8 cellular contexts compared by ENCODE assay signal in the genomic region with DNA sequence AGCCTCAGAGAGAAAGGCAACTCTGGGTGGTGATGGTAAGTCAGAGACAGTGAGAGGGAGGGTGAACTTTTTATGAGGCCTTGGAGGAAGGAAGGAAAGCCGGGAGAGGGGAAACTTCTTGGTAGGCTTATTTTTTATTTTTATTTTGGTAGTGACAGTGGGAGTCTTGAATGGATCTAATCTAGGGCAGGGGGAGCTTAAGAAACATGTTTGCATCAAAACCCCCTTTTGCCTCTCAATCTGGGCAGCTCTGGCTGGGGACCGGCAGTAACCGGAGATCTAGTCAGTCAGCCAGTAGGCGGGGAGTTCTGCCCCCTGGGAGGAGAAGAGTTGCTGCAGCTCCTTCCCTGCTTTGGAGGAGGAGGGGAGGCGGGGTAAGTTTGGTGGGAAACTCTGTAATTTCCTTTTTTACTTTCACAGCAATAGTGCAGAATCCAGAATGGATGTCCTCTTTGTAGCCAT. TPM values are rescaled to one million over a fixed set of nuclear protein-coding genes. Genes with fewer than 3 reads are reported as not detected.
DNase-seq lines count a peak whose midpoint lies in the region; ATAC-seq and TF ChIP-seq lines count a peak whose summit lies in the region.

A gene (plus strand): TSS at position 412 of the 462 bp plus-strand sequence. CDS start 28 bp downstream, at position 440.

- H3K9me2 ChIP-seq in neural cell (ENCODE audit: insufficient read depth, low read length), result no peaks in the 10 kb centered on the region

- no peak for TF ChIP-seq EP300 in neural cell (conservative IDR thresholded peaks at IDR 0.05; ENCODE audit: poor library complexity, severe bottlenecking)

- no peak within 1 kb of the TSS for H3K4me2 ChIP-seq in neural cell (ENCODE audit: low read length)

- no peaks in the 10 kb centered on the region for H3K9me3 ChIP-seq in BE2C
- no peaks in the 10 kb centered on the region for H3K9me3 ChIP-seq in esophagus squamous epithelium
- H3K9me3 ChIP-seq in neural cell (ENCODE audit: low read length), result no peaks in the 10 kb centered on the region

- H3K36me3 ChIP-seq in BE2C (peaks cover under 1% of the 10 kb centered on the region; the same call in 1 of the 2 replicates), esophagus squamous epithelium (peaks cover 0 to 32% (median 0%) of the 10 kb centered on the region in 3 donors), neural cell (ENCODE audit: insufficient read depth, low read length) (no peaks in the 10 kb centered on the region)

- H3K4me1 ChIP-seq in BE2C (no peaks in the 10 kb centered on the region), esophagus squamous epithelium (peaks cover 9 to 43% (median 14%) of the 10 kb centered on the region in 3 donors)

- TF ChIP-seq CTCF in BE2C (IDR thresholded peaks at IDR 0.05; ENCODE audit: low read depth, low read length), result no peak
- TF ChIP-seq CTCF in esophagus squamous epithelium (IDR thresholded peaks at IDR 0.05), result no peak
- no peak for TF ChIP-seq CTCF in neural cell (IDR thresholded peaks at IDR 0.05; ENCODE audit: poor library complexity, severe bottlenecking)

- H3K4me3 Mint-ChIP-seq in stimulated activated effector memory CD8-positive, alpha-beta T cell treated with anti-CD3 and anti-CD28 coated beads, Interleukin-12 subunit alpha, Interleukin-12 subunit beta, amount 100 ng/mL, for 72 hours, result no peak within 1 kb of the TSS
- no peak within 1 kb of the TSS for H3K4me3 Mint-ChIP-seq in activated T-helper 2 cell treated with anti-CD3 and anti-CD28 coated beads, Interferon-gamma antibody, Interleukin-2, Interleukin-4, amounts not matched to agents 10 μg/mL and 5 μg/mL and 100 μg/mL, durations not matched to agents 14 hours and 24 hours and 36 hours (ENCODE audit: low read depth)

- H3K27ac Mint-ChIP-seq in stimulated activated effector memory CD8-positive, alpha-beta T cell treated with anti-CD3 and anti-CD28 coated beads, Interleukin-12 subunit alpha, Interleukin-12 subunit beta, amount 100 ng/mL, for 72 hours, result no peak within 1 kb of the TSS
- no peak within 1 kb of the TSS for H3K27ac Mint-ChIP-seq in activated T-helper 2 cell treated with anti-CD3 and anti-CD28 coated beads, Interferon-gamma antibody, Interleukin-2, Interleukin-4, amounts not matched to agents 10 μg/mL and 5 μg/mL and 100 μg/mL, durations not matched to agents 14 hours and 24 hours and 36 hours

- H3F3A ChIP-seq in neural cell (ENCODE audit: insufficient read depth, low read length, poor library complexity, severe bottlenecking), result no peaks in the 10 kb centered on the region

- H3K4me1 Mint-ChIP-seq in stimulated activated effector memory CD8-positive, alpha-beta T cell treated with anti-CD3 and anti-CD28 coated beads, Interleukin-12 subunit alpha, Interleukin-12 subunit beta, amount 100 ng/mL, for 72 hours, result peaks cover 20% of the 10 kb centered on the region
- H3K4me1 Mint-ChIP-seq in activated T-helper 2 cell treated with anti-CD3 and anti-CD28 coated beads, Interferon-gamma antibody, Interleukin-2, Interleukin-4, amounts not matched to agents 10 μg/mL and 5 μg/mL and 100 μg/mL, durations not matched to agents 14 hours and 24 hours and 36 hours (ENCODE audit: low read depth), result peaks cover 11% of the 10 kb centered on the region

- H3K36me3 Mint-ChIP-seq in stimulated activated effector memory CD8-positive, alpha-beta T cell treated with anti-CD3 and anti-CD28 coated beads, Interleukin-12 subunit alpha, Interleukin-12 subunit beta, amount 100 ng/mL, for 72 hours, result peaks cover 17% of the 10 kb centered on the region
- H3K36me3 Mint-ChIP-seq in activated T-helper 2 cell treated with anti-CD3 and anti-CD28 coated beads, Interferon-gamma antibody, Interleukin-2, Interleukin-4, amounts not matched to agents 10 μg/mL and 5 μg/mL and 100 μg/mL, durations not matched to agents 14 hours and 24 hours and 36 hours (ENCODE audit: low read depth), result peaks cover 12% of the 10 kb centered on the region

- ATAC-seq in GM21367 (IDR thresholded peaks at IDR 0.05; ENCODE audit: unreplicated experiment), result no peak
- no peak for ATAC-seq in stimulated activated effector memory CD8-positive, alpha-beta T cell treated with anti-CD3 and anti-CD28 coated beads, Interleukin-12 subunit alpha, Interleukin-12 subunit beta, amount 100 ng/mL, for 72 hours

- H3K27me3 Mint-ChIP-seq in activated T-helper 2 cell treated with anti-CD3 and anti-CD28 coated beads, Interferon-gamma antibody, Interleukin-2, Interleukin-4, amounts not matched to agents 10 μg/mL and 5 μg/mL and 100 μg/mL, durations not matched to agents 14 hours and 24 hours and 36 hours (ENCODE audit: low read depth), result no peaks in the 10 kb centered on the region

- H3K9ac ChIP-seq in neural cell (ENCODE audit: low read length), result no peak within 1 kb of the TSS

- TF ChIP-seq POLR2A in esophagus squamous epithelium (IDR thresholded peaks at IDR 0.05), result no peak

- peak within 1 kb of the TSS in 3 of 4 donors; percentile 37 to 72 (median 45) for H3K27ac ChIP-seq in esophagus squamous epithelium
- no peak within 1 kb of the TSS for H3K27ac ChIP-seq in neural cell (ENCODE audit: low read length)

- no peaks in the 10 kb centered on the region for H4K20me1 ChIP-seq in neural cell (ENCODE audit: insufficient read depth)

- DNase-seq in BE2C (peak; percentile 31), NOMO-1 (lab: John Stamatoyannopoulos, UW; ENCODE audit: unreplicated experiment in 2 of 2) (peak; percentile 48 to 73), esophagus squamous epithelium (lab: John Stamatoyannopoulos, UW) (no peak), NCI-H2196 treated with DMSO at 0.1 percent for 48 hours (lab: John Stamatoyannopoulos, UW; ENCODE audit: unreplicated experiment) (no peak)
- DNase-seq in stimulated activated effector memory CD8-positive, alpha-beta T cell treated with anti-CD3 and anti-CD28 coated beads, Interleukin-12 subunit alpha, Interleukin-12 subunit beta, amount 100 ng/mL, for 72 hours (ENCODE audit: low spot score in 2 of 2), result no peak
- no peak for DNase-seq in activated T-helper 2 cell treated with anti-CD3 and anti-CD28 coated beads, Interferon-gamma antibody, Interleukin-2, Interleukin-4, amounts not matched to agents 10 μg/mL and 5 μg/mL and 100 μg/mL, durations not matched to agents 14 hours and 24 hours and 36 hours (ENCODE audit: low spot score)

- WGBS in esophagus squamous epithelium, 2 donors, result 38 to 42% methylated on average over 5 of the region's 5 CpGs

- no peak for TF ChIP-seq RAD21 in neural cell (conservative IDR thresholded peaks at IDR 0.05)

- H3K79me2 ChIP-seq in neural cell (replicated peaks; ENCODE audit: insufficient read depth, low read length), result peaks cover 14% of the 10 kb centered on the region

- H3K9me3 Mint-ChIP-seq in stimulated activated effector memory CD8-positive, alpha-beta T cell treated with anti-CD3 and anti-CD28 coated beads, Interleukin-12 subunit alpha, Interleukin-12 subunit beta, amount 100 ng/mL, for 72 hours, result no peaks in the 10 kb centered on the region
- no peaks in the 10 kb centered on the region for H3K9me3 Mint-ChIP-seq in activated T-helper 2 cell treated with anti-CD3 and anti-CD28 coated beads, Interferon-gamma antibody, Interleukin-2, Interleukin-4, amounts not matched to agents 10 μg/mL and 5 μg/mL and 100 μg/mL, durations not matched to agents 14 hours and 24 hours and 36 hours

- peak within 1 kb of the TSS; percentile 25 for H2AFZ ChIP-seq in neural cell (ENCODE audit: low read depth, low read length)

- no peaks in the 10 kb centered on the region for H3K27me3 ChIP-seq in BE2C
- H3K27me3 ChIP-seq in esophagus squamous epithelium, result no peaks in the 10 kb centered on the region
- H3K27me3 ChIP-seq in neural cell (ENCODE audit: insufficient read depth, low read depth, low read length), result no peaks in the 10 kb centered on the region

- intact Hi-C loops in esophagus squamous epithelium (cut with DNase I), result no loop called here
- intact Hi-C loops in activated T-helper 2 cell treated with anti-CD3 and anti-CD28 coated beads, Interferon-gamma antibody, Interleukin-2, Interleukin-4, amounts not matched to agents 10 μg/mL and 5 μg/mL and 100 μg/mL, durations not matched to agents 14 hours and 24 hours and 36 hours (cut with micrococcal nuclease), result no loop called here

- H3K4me3 ChIP-seq in BE2C (ENCODE audit: low read depth, low read length), result no peak within 1 kb of the TSS
- H3K4me3 ChIP-seq in esophagus squamous epithelium, result peak within 1 kb of the TSS in 3 of 4 donors; percentile 8 to 34 (median 10)
- no peak within 1 kb of the TSS for H3K4me3 ChIP-seq in neural cell (ENCODE audit: low read length)

TF ChIP-seq in neural cell, 6 proteins besides CTCF, POLR2A, EP300 and RAD21 (continues in another document):
- no peak for TF ChIP-seq MXI1 (conservative IDR thresholded peaks at IDR 0.05; ENCODE audit: poor library complexity, severe bottlenecking)
- TF ChIP-seq EZH2 (IDR thresholded peaks at IDR 0.05; ENCODE audit: borderline replicate concordance, insufficient read depth, low read length, poor library complexity, severe bottlenecking), result no peak
- no peak for TF ChIP-seq POLR2AphosphoS5 (IDR thresholded peaks at IDR 0.05)

RNA-seq across cellular contexts. Expression of the gene that starts here (rescaled TPM):
- 1.6 TPM for polyA plus RNA-seq in BE2C (2012; ENCODE audit: insufficient read depth, insufficient read length, low read depth)
- 10 to 100 TPM in 1 of 4 donors, 1 to 10 TPM in 2, not detected in 1; 2.3 to 17.2 (median 4.5) TPM for total RNA-seq in esophagus squamous epithelium
- 2.6 and 17.1 TPM in 2 replicates for polyA plus RNA-seq in neural cell
- polyA minus RNA-seq in neural cell, result not detected in 2 replicates
- total RNA-seq in activated T-helper 2 cell treated with anti-CD3 and anti-CD28 coated beads, Interferon-gamma antibody, Interleukin-2, Interleukin-4, amounts not matched to agents 10 μg/mL and 5 μg/mL and 100 μg/mL, durations not matched to agents 14 hours and 24 hours and 36 hours, result 0.39 and 0.98 TPM in 2 replicates

Comparison
In these comparisons a context has a peak if more than half of its experiments do, and no peak if none do; other contexts are left out.
1. DNase-seq: peak in BE2C (single experiment) and NOMO-1 (2 of 2); none in esophagus squamous epithelium (single experiment), NCI-H2196 treated with DMSO at 0.1 percent for 48 hours (single experiment), stimulated activated effector memory CD8-positive, alpha-beta T cell treated with anti-CD3 and anti-CD28 coated beads, Interleukin-12 subunit alpha, Interleukin-12 subunit beta, amount 100 ng/mL, for 72 hours (0 of 2) and activated T-helper 2 cell treated with anti-CD3 and anti-CD28 coated beads, Interferon-gamma antibody, Interleukin-2, Interleukin-4, amounts not matched to agents 10 μg/mL and 5 μg/mL and 100 μg/mL, durations not matched to agents 14 hours and 24 hours and 36 hours (single experiment).
2. H3K4me3 ChIP-seq: peak in esophagus squamous epithelium (3 of 4); none in BE2C (single experiment) and neural cell (single experiment).